In the genomic region with DNA sequence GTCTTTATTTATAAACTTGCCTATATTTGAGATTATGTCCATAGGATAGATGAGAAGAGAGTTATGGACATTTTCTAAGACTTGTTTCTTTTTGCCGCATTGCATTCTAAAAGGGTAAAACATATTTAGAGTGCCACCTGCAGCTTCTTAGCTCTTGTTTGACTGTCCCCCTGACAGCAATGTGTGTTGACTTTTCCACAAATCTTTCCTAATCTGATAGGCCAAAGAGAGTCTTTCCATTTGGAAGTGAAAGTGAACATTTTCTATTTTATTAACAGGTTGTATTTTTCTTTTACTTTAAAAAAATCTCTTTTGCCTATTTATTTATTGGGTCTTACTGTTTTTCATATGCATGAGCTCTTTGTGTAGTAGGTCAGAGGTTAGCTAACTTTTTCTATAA, we compare ENCODE assay signal across 33 cellular contexts.
"Had no signal": no experiment of that assay in that cellular context is flagged by ENCODE, and none has a peak within 500 bp of the region (broad histone marks: within the 10 kb centered on the region; RNA-seq: fewer than 3 reads in every experiment).

No MANE protein-coding gene starts in this region.

- H3K9me3 ChIP-seq: MG63, Peyer's patch, SJSA1, SK-N-SH had no signal

- H3K27me3 ChIP-seq: MG63, Peyer's patch, SJSA1 had no signal

- H3K27ac ChIP-seq: Peyer's patch, SJSA1 had no signal

- H3K36me3 ChIP-seq: MG63, Peyer's patch, SJSA1 had no signal

- H3K27ac Mint-ChIP-seq: activated CD4-positive, alpha-beta T cell treated with anti-CD3 and anti-CD28 coated beads, Interleukin-2, amount 10 ng/mL, durations not matched to agents 24 days and 14 days; activated CD8-positive, alpha-beta T cell treated with anti-CD3 and anti-CD28 coated beads, Interleukin-2, amount 10 ng/mL, durations not matched to agents 7 days and 5 days; activated naive CD4-positive, alpha-beta T cell treated with anti-CD3 and anti-CD28 coated beads, Interleukin-2, amount 50 U/mL, for 24 hours; activated naive CD8-positive, alpha-beta T cell treated with anti-CD3 and anti-CD28 coated beads, Interleukin-2, amount 10 ng/mL, durations not matched to agents 7 days and 5 days; activated T-cell treated with anti-CD3 and anti-CD28 coated beads, Interleukin-2, amount 50 U/mL, for 24 hours; activated T-helper 2 cell treated with anti-CD3 and anti-CD28 coated beads, Interferon-gamma antibody, Interleukin-2, Interleukin-4, amounts not matched to agents 10 μg/mL and 5 μg/mL and 100 μg/mL, durations not matched to agents 14 hours and 24 hours and 36 hours; IgD-negative memory B cell; T-helper 1 cell treated with Interleukin-12 subunit alpha and Interleukin-12 subunit beta and Interleukin-4 antibody, amounts not matched to agents 30 μg/mL and 1 μg/mL, for 36 hours; T-helper 2 cell treated with Interferon-gamma antibody and Interleukin-4, amounts not matched to agents 5 μg/mL and 100 μg/mL, for 36 hours had no signal

- H3K27me3 Mint-ChIP-seq: activated T-cell treated with anti-CD3 and anti-CD28 coated beads, Interleukin-2, amount 50 U/mL, for 24 hours; brain; IgD-negative memory B cell had no signal

- ATAC-seq: activated CD8-positive, alpha-beta T cell treated with anti-CD3 and anti-CD28 coated beads, Interleukin-2, amount 10 ng/mL, durations not matched to agents 7 days and 5 days; PC-3 had no signal

- H3K4me2 ChIP-seq: SK-N-SH had no signal

- H3K9ac ChIP-seq: SK-N-SH had no signal

- H3K4me3 ChIP-seq: MG63, Peyer's patch, SJSA1 had no signal

- H3K4me3 Mint-ChIP-seq: activated CD4-positive, alpha-beta T cell treated with anti-CD3 and anti-CD28 coated beads, Interleukin-2, amount 10 ng/mL, durations not matched to agents 24 days and 14 days; activated CD8-positive, alpha-beta T cell treated with anti-CD3 and anti-CD28 coated beads, Interleukin-2, amount 10 ng/mL, durations not matched to agents 7 days and 5 days; activated naive CD4-positive, alpha-beta T cell treated with anti-CD3 and anti-CD28 coated beads, Interleukin-2, amount 50 U/mL, for 24 hours; activated naive CD8-positive, alpha-beta T cell treated with anti-CD3 and anti-CD28 coated beads, Interleukin-2, amount 10 ng/mL, durations not matched to agents 7 days and 5 days; activated T-cell treated with anti-CD3 and anti-CD28 coated beads, Interleukin-2, amount 50 U/mL, for 24 hours; brain; IgD-negative memory B cell; T-helper 1 cell treated with Interleukin-12 subunit alpha and Interleukin-12 subunit beta and Interleukin-4 antibody, amounts not matched to agents 30 μg/mL and 1 μg/mL, for 36 hours; T-helper 2 cell treated with Interferon-gamma antibody and Interleukin-4, amounts not matched to agents 5 μg/mL and 100 μg/mL, for 36 hours had no signal

- DNase-seq: activated CD4-positive, alpha-beta T cell treated with anti-CD3 and anti-CD28 coated beads, Interleukin-2, amount 10 ng/mL, durations not matched to agents 24 days and 14 days; activated CD4-positive, alpha-beta T cell treated with anti-CD3 and anti-CD28 coated beads, Interleukin-2, amount 50 U/mL, for 4 hours; activated CD8-positive, alpha-beta T cell treated with anti-CD3 and anti-CD28 coated beads, Interleukin-2, amount 10 ng/mL, durations not matched to agents 7 days and 5 days; activated gamma-delta T cell; activated naive CD4-positive, alpha-beta T cell treated with Interleukin-2 at 50 U/mL for 16 hours; activated naive CD8-positive, alpha-beta T cell treated with anti-CD3 and anti-CD28 coated beads, Interleukin-2, amount 10 ng/mL, durations not matched to agents 7 days and 5 days; activated T-cell treated with anti-CD3 and anti-CD28 coated beads, Interleukin-2, amount 50 U/mL, for 24 hours; amygdala; Kasumi-1; KG1; MG63; NCI-H1048; NCI-H1436 treated with DMSO at 0.1 percent for 48 hours; NCI-H1694 treated with DMSO at 0.1 percent for 48 hours; NCI-H2029 treated with DMSO at 0.1 percent for 48 hours; NCI-H2107; NCI-H2171; NCI-H510A; NCI-H526; NCI-H748 treated with DMSO at 0.1 percent for 48 hours; NK-92 treated with Interleukin-12 subunit alpha and Interleukin-12 subunit beta, amount 100 ng/mL, for 24 hours; PC-3; Peyer's patch; RPMI8226; SHP77 treated with DMSO at 0.1 percent for 48 hours; SK-N-SH had no signal

- H3K36me3 Mint-ChIP-seq: activated naive CD4-positive, alpha-beta T cell treated with anti-CD3 and anti-CD28 coated beads, Interleukin-2, amount 50 U/mL, for 24 hours; activated naive CD8-positive, alpha-beta T cell treated with anti-CD3 and anti-CD28 coated beads, Interleukin-2, amount 10 ng/mL, durations not matched to agents 7 days and 5 days had no signal

- H3K4me1 ChIP-seq: Peyer's patch had no signal

- H3K9me3 Mint-ChIP-seq: activated naive CD4-positive, alpha-beta T cell treated with anti-CD3 and anti-CD28 coated beads, Interleukin-2, amount 50 U/mL, for 24 hours; activated naive CD8-positive, alpha-beta T cell treated with anti-CD3 and anti-CD28 coated beads, Interleukin-2, amount 10 ng/mL, durations not matched to agents 7 days and 5 days; activated T-cell treated with anti-CD3 and anti-CD28 coated beads, Interleukin-2, amount 50 U/mL, for 24 hours; activated T-helper 2 cell treated with anti-CD3 and anti-CD28 coated beads, Interferon-gamma antibody, Interleukin-2, Interleukin-4, amounts not matched to agents 10 μg/mL and 5 μg/mL and 100 μg/mL, durations not matched to agents 14 hours and 24 hours and 36 hours; T-helper 2 cell treated with Interferon-gamma antibody and Interleukin-4, amounts not matched to agents 5 μg/mL and 100 μg/mL, for 36 hours had no signal

- H3K4me1 Mint-ChIP-seq: activated naive CD4-positive, alpha-beta T cell treated with anti-CD3 and anti-CD28 coated beads, Interleukin-2, amount 50 U/mL, for 24 hours; activated naive CD8-positive, alpha-beta T cell treated with anti-CD3 and anti-CD28 coated beads, Interleukin-2, amount 10 ng/mL, durations not matched to agents 7 days and 5 days; IgD-negative memory B cell had no signal
